Comparison of ENCODE assay signal across 19 cellular contexts in the genomic region with DNA sequence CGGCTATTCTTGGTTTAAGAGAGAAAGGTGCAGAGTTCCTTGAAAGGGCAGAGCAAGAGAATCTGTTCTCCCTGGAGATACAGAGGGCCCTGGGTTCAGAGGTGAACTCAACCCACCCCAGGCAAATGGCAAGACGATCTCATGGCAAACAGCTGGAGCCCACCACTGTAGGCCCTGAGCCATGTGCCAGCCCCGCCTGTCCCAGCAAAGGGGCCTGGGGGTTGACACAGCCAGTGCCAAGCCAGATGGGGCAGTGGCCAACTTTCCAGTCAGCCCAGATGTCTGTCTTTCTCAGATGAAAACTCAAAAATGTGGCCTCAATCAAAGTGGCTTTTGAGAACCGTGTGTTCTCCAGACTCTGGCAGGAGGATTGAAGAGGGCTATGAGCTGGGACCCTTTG.
"Had no signal": no experiment of that assay in that cellular context is flagged by ENCODE, and none has a peak within 500 bp of the region (broad histone marks: within the 10 kb centered on the region; RNA-seq: fewer than 3 reads in every experiment).

No MANE protein-coding gene starts in this region.

- DNase-seq: effector memory CD4-positive, alpha-beta T cell; hippocampal formation; left colon; left ventricle myocardium superior; mesendoderm; naive thymus-derived CD4-positive, alpha-beta T cell; right cardiac atrium; small intestine; stimulated activated CD4-positive, alpha-beta T cell treated with anti-CD3 and anti-CD28 coated beads, Interleukin-2, amount 100 ng/mL, for 48 hours; stimulated activated naive CD4-positive, alpha-beta T cell treated with Interleukin-2 at 50 U/mL for 16 hours; tibial artery; uterus had no signal

- H3K9me3 Mint-ChIP-seq: naive thymus-derived CD4-positive, alpha-beta T cell had no signal

- H3K27me3 ChIP-seq: heart left ventricle, ovary, tibial artery, upper lobe of left lung, uterus had no signal

- H3K4me1 ChIP-seq: uterus had no signal

- H3K27ac Mint-ChIP-seq: naive thymus-derived CD4-positive, alpha-beta T cell; progenitor cell of endocrine pancreas had no signal

- H3K4me1 Mint-ChIP-seq: naive thymus-derived CD4-positive, alpha-beta T cell had no signal

- H3K36me3 ChIP-seq: neutrophil, ovary, upper lobe of left lung, uterus had no signal

- H3K4me3 ChIP-seq: heart left ventricle, lung, ovary, tibial artery, upper lobe of left lung, uterus had no signal

- ATAC-seq: esophagus mucosa; heart left ventricle; left colon; left ventricle myocardium superior; naive thymus-derived CD4-positive, alpha-beta T cell; right cardiac atrium had no signal

- H3K4me3 Mint-ChIP-seq: naive thymus-derived CD4-positive, alpha-beta T cell had no signal

- H3K9me3 ChIP-seq: heart left ventricle, neutrophil, ovary, tibial artery, upper lobe of left lung, uterus had no signal

- H3K27ac ChIP-seq: heart left ventricle, neutrophil, ovary, upper lobe of left lung, uterus had no signal
